In the genomic region with DNA sequence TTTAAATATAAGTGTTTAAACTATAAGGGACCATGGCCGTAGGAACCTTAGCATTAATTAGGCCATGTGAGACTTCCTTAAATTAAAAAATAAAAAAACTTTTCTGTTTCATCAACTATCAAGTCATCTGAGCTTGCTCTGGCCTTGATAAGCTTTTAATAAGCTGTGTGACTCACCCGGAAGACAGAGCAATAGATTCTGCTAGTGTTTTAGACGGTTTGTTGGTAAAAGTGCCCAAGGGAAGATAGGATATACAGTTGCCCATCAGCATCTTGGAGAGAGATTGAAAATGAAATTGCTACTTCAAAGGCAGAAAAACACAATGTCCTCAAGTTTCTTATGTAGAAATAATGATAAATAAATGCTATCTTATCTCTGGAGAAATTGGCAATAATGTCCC, we compare ENCODE assay signal across 16 cellular contexts. TPM values are rescaled to one million over a fixed set of nuclear protein-coding genes. Genes with fewer than 3 reads are reported as not detected.
DNase-seq lines count a peak whose midpoint lies in the region; ATAC-seq, FAIRE-seq and TF ChIP-seq lines count a peak whose summit lies in the region.
"Had no signal": no experiment of that assay in that cellular context is flagged by ENCODE, and none has a peak within 500 bp of the region (broad histone marks: within the 10 kb centered on the region; RNA-seq: fewer than 3 reads in every experiment).

No MANE protein-coding gene starts in this region.

- H3K4ac ChIP-seq in IMR-90 (ENCODE audit: low read depth, low read length), result no peak overlapping the region

- dilution Hi-C loops in IMR-90 (cut with HindIII; ENCODE audit: low sequenced_read_pairs, unreplicated experiment), result no loop called here

- in situ Hi-C loops in IMR-90 (cut with MboI; ENCODE audit: low sequenced_read_pairs) (no loop called here), GM12878 (cut with MboI) (no loop called here)

- no peaks in the 10 kb centered on the region for H3K9me1 ChIP-seq in IMR-90 (ENCODE audit: insufficient read depth, low read length)

- no peaks in the 10 kb centered on the region for H3K36me3 Mint-ChIP-seq in CD4-positive, alpha-beta memory T cell

- no peak overlapping the region for H3K27ac ChIP-seq in IMR-90 (ENCODE audit: insufficient read depth, low read length)
- no peak overlapping the region; the same call in 1 of the 2 replicates for H3K27ac ChIP-seq in GM12878 (ENCODE audit: control insufficient read depth, insufficient read depth)
- no peak overlapping the region for H3K27ac ChIP-seq in CD4-positive, alpha-beta memory T cell (ENCODE audit: low read depth, low read length)

- H2AFZ ChIP-seq in IMR-90 (replicated peaks; ENCODE audit: low read length, poor library complexity), result no peak overlapping the region
- H2AFZ ChIP-seq in GM12878 (ENCODE audit: control insufficient read depth, low read depth, low read length), result no peak overlapping the region

- DNase-seq in A172 (ENCODE audit: low spot score) (peak; percentile 36), IMR-90 (peak; percentile 51), GM12878 (ENCODE audit: low read depth, low spot score) (no peak), iris pigment epithelial cell (ENCODE audit: low read depth) (peak; percentile 68), MV-4-11 (lab: John Stamatoyannopoulos, UW) (no peak), AG08396 (ENCODE audit: low spot score) (no peak)
- DNase-seq in CD4-positive, alpha-beta memory T cell, result no peak
- DNase-seq: activated CD4-positive, CD25-positive, alpha-beta regulatory T cell treated with anti-CD3 and anti-CD28 coated beads, Interleukin-2, amount 50 U/mL, for 72 hours; KG1; NCI-H146; nucleus accumbens; stimulated activated naive CD8-positive, alpha-beta T cell treated with anti-CD3 and anti-CD28 coated beads, Interleukin-15, Interleukin-2, amounts not matched to agents 100 U/mL and 50 U/mL, for 24 hours had no signal

- no peak overlapping the region for H3K23ac ChIP-seq in IMR-90 (ENCODE audit: low read depth, low read length)

- CTCF ChIA-PET in IMR-90 (lab: Yijun Ruan, JAX) (interaction anchor here (1.3 kb wide), 1 partner anchor 16 kb away, joined by 5 read pairs; no protein-coding TSS in a partner anchor), GM12878 (lab: Yijun Ruan, JAX) (interaction anchor here (5.4 kb wide), 1 partner anchor 16 kb away, joined by 46 read pairs; no protein-coding TSS in a partner anchor)
- CTCF ChIA-PET in CD4-positive, alpha-beta memory T cell (lab: Charles Lee; ENCODE audit: partially characterized antibody), result interaction anchor here (1.2 to 2.1 kb wide), 2 partner anchors 16 to 32 kb away, joined by 4 to 8 read pairs; partner anchors contain the start of gene RCBTB2

- no peak overlapping the region for H3K18ac ChIP-seq in IMR-90 (ENCODE audit: low read depth, low read length)

- peaks cover 43 to 72% (median 53%) of the 10 kb centered on the region in 4 donors for H3K4me1 Mint-ChIP-seq in CD4-positive, alpha-beta memory T cell

- ATAC-seq in IMR-90 (ENCODE audit: low read depth), result peak; percentile 82; the same call in 1 of the 2 replicates
- ATAC-seq in GM12878, result no peak
- ATAC-seq in HG03442 (IDR thresholded peaks at IDR 0.05; ENCODE audit: unreplicated experiment), result no peak
- ATAC-seq: stimulated activated naive CD8-positive, alpha-beta T cell treated with anti-CD3 and anti-CD28 coated beads, Interleukin-15, Interleukin-2, amounts not matched to agents 100 U/mL and 50 U/mL, for 24 hours had no signal

- no peak for TF ChIP-seq RAD21 in IMR-90 (IDR thresholded peaks at IDR 0.05; ENCODE audit: low read length)
- TF ChIP-seq RAD21 in GM12878 (IDR thresholded peaks at IDR 0.05; ENCODE audit: insufficient read depth, low read depth, low read length), result no peak

- no peak overlapping the region for H2AK5ac ChIP-seq in IMR-90 (ENCODE audit: low read depth, low read length)

- H2BK120ac ChIP-seq in IMR-90 (ENCODE audit: low read depth, low read length), result no peak overlapping the region

- no peak overlapping the region for H4K5ac ChIP-seq in IMR-90 (ENCODE audit: low read depth, low read length)

- no peak overlapping the region for H3K4me3 ChIP-seq in IMR-90 (ENCODE audit: insufficient read depth, low read depth, low read length)
- no peak overlapping the region for H3K4me3 ChIP-seq in GM12878
- H3K4me3 ChIP-seq in CD4-positive, alpha-beta memory T cell (ENCODE audit: low read length in 2 of 2), result no peak overlapping the region
- H3K4me3 ChIP-seq: lung had no signal

- SMC1A ChIA-PET in GM12878 (lab: Charles Lee; ENCODE audit: uncharacterized antibody, unreplicated experiment), result interaction anchor here (2.9 to 8.2 kb wide), 3 partner anchors 14 to 72 kb away, joined by 9 to 103 read pairs (median 11); no protein-coding TSS in a partner anchor

- peak overlapping the region in 2 of 8 donors; percentile 10 to 12 for H3K4me3 Mint-ChIP-seq in CD4-positive, alpha-beta memory T cell

- H2AK9ac ChIP-seq in IMR-90 (replicated peaks; ENCODE audit: low read depth, low read length, poor library complexity), result no peak overlapping the region

- H3K79me1 ChIP-seq in IMR-90 (ENCODE audit: low read depth in 1 of 2, low read length in 2 of 2), result no peaks in the 10 kb centered on the region

- H3K9me3 ChIP-seq in IMR-90 (ENCODE audit: control insufficient read depth, insufficient read depth, low read length) (no peaks in the 10 kb centered on the region), GM12878 (replicated peaks; ENCODE audit: control insufficient read depth, insufficient read depth, low read length) (no peaks in the 10 kb centered on the region; the same call in 2 of the 3 replicates)
- H3K9me3 ChIP-seq in CD4-positive, alpha-beta memory T cell (ENCODE audit: control insufficient read depth in 1 of 2, low read length in 2 of 2), result no peaks in the 10 kb centered on the region

- H3K9ac ChIP-seq in IMR-90 (ENCODE audit: low read depth, low read length) (no peak overlapping the region), GM12878 (ENCODE audit: control insufficient read depth, insufficient read depth, low read length) (no peak overlapping the region)

- no peak overlapping the region for H4K8ac ChIP-seq in IMR-90 (ENCODE audit: low read depth in 2 of 2, low read length in 2 of 2)

- H3K27me3 ChIP-seq in IMR-90 (ENCODE audit: control insufficient read depth, insufficient read depth, low read length) (no peaks in the 10 kb centered on the region), GM12878 (replicated peaks in 1 of 2; ENCODE audit: control insufficient read depth in 2 of 2, insufficient read depth in 2 of 2, low read length in 1 of 2) (no peaks in the 10 kb centered on the region)
- H3K27me3 ChIP-seq in CD4-positive, alpha-beta memory T cell (ENCODE audit: insufficient read depth, low read length), result no peaks in the 10 kb centered on the region

- no TSS peak for BruUV-seq in IMR-90 (replicated peaks; lab: Mats Ljungman, UMichigan)
- no TSS peak for BruUV-seq in GM12878 (replicated peaks; lab: Mats Ljungman, UMichigan)

- H4K20me1 ChIP-seq in IMR-90 (ENCODE audit: insufficient read depth, low read length) (no peaks in the 10 kb centered on the region), GM12878 (ENCODE audit: control insufficient read depth, insufficient read depth) (no peaks in the 10 kb centered on the region)

- no peak overlapping the region for H2BK15ac ChIP-seq in IMR-90 (ENCODE audit: low read depth, low read length)

- RAD21 ChIA-PET in GM12878 (lab: Charles Lee; ENCODE audit: unreplicated experiment), result interaction anchor here (1.0 to 4.9 kb wide), 3 partner anchors 12 to 36 kb away, joined by 3 to 51 read pairs (median 5); no protein-coding TSS in a partner anchor

- H2BK5ac ChIP-seq in IMR-90 (ENCODE audit: low read depth, low read length, poor library complexity, severe bottlenecking), result no peak overlapping the region

- TF ChIP-seq EP300 in GM12878 (IDR thresholded peaks at IDR 0.05; ENCODE audit: borderline replicate concordance in 1 of 2, control insufficient read depth in 1 of 2, low read depth in 2 of 2, low read length in 2 of 2), result no peak

- no peak overlapping the region for H3K56ac ChIP-seq in IMR-90 (ENCODE audit: extremely low read depth, insufficient read depth, low read length)

- POLR2A ChIA-PET in IMR-90 (lab: Charles Lee; ENCODE audit: unreplicated experiment), result no interaction called here
- POLR2A ChIA-PET in GM12878 (lab: Charles Lee), result interaction anchor here (1.3 to 4.0 kb wide), 2 partner anchors 15 to 32 kb away, joined by 3 to 14 read pairs; no protein-coding TSS in a partner anchor
- POLR2A ChIA-PET in CD4-positive, alpha-beta memory T cell (lab: Charles Lee; ENCODE audit: partially characterized antibody), result interaction anchor here (1.2 to 4.6 kb wide), 3 partner anchors 16 to 58 kb away, joined by 3 to 126 read pairs (median 42); partner anchors contain the start of gene RCBTB2

- peaks cover 0 to 2% of the 10 kb centered on the region in 2 donors for H3K27me3 Mint-ChIP-seq in CD4-positive, alpha-beta memory T cell

- H3K27ac Mint-ChIP-seq in CD4-positive, alpha-beta memory T cell, result no peak overlapping the region

- intact Hi-C loops in IMR-90 (cut with micrococcal nuclease) (no loop called here), GM12878 (cut with micrococcal nuclease; ENCODE audit: unreplicated experiment) (loop anchor here (5.0 kb wide), 2 partner anchors 72 to 262 kb away; partner anchors contain the start of gene RB1)
- intact Hi-C loops in CD4-positive, alpha-beta memory T cell (cut with micrococcal nuclease), result no loop called here

- TF ChIP-seq POLR2A in IMR-90 (IDR thresholded peaks at IDR 0.05; ENCODE audit: low read depth, low read length) (no peak), GM12878 (IDR thresholded peaks at IDR 0.05; ENCODE audit: low read depth, low read length) (no peak)

- WGBS in IMR-90 (ENCODE audit: extremely low coverage in 2 of 2, insufficient read length in 1 of 2), 2 experiments, result 18% methylated on average over 2 of the region's 3 CpGs; no CpG with 5 or more reads in 1 of the 2 experiments
- 97% methylated on average over 3 of the region's 3 CpGs for WGBS in GM12878 (ENCODE audit: insufficient coverage, insufficient replicate concordance, low lambda C conversion rate, missing lambda C conversion rate)

- H4K91ac ChIP-seq in IMR-90 (ENCODE audit: insufficient read depth, low read depth, low read length), result no peak overlapping the region

- peak; percentile 31 for FAIRE-seq in GM12878 (lab: Jason Lieb, UNC)
- FAIRE-seq: colon, H54 had no signal

- H3K36me3 ChIP-seq in IMR-90 (ENCODE audit: control insufficient read depth, insufficient read depth, low read length), result no peaks in the 10 kb centered on the region
- no peaks in the 10 kb centered on the region for H3K36me3 ChIP-seq in GM12878 (ENCODE audit: control insufficient read depth in 2 of 2, insufficient read depth in 2 of 2, low read length in 1 of 2)
- H3K36me3 ChIP-seq in CD4-positive, alpha-beta memory T cell (ENCODE audit: insufficient read depth, low read length), result no peaks in the 10 kb centered on the region

- no peaks in the 10 kb centered on the region for H3K79me2 ChIP-seq in GM12878 (ENCODE audit: control insufficient read depth, insufficient read depth, low read length)

- no peak overlapping the region for H3K14ac ChIP-seq in IMR-90 (replicated peaks; ENCODE audit: low read depth, low read length)

- H2BK20ac ChIP-seq in IMR-90 (ENCODE audit: low read depth, low read length), result no peak overlapping the region

- H3K9me3 Mint-ChIP-seq in CD4-positive, alpha-beta memory T cell, result no peaks in the 10 kb centered on the region

- no peak overlapping the region for H3K4me2 ChIP-seq in IMR-90 (ENCODE audit: low read depth, low read length)
- no peak overlapping the region for H3K4me2 ChIP-seq in GM12878 (ENCODE audit: control insufficient read depth, insufficient read depth)

- H3K4me1 ChIP-seq in IMR-90 (ENCODE audit: control insufficient read depth, insufficient read depth, low read length) (no peaks in the 10 kb centered on the region), GM12878 (ENCODE audit: control insufficient read depth, insufficient read depth, low read length) (peaks cover 38% of the 10 kb centered on the region)
- peaks cover 56% of the 10 kb centered on the region for H3K4me1 ChIP-seq in CD4-positive, alpha-beta memory T cell (ENCODE audit: insufficient read depth, low read length)

- TF ChIP-seq CTCF in IMR-90 (conservative IDR thresholded peaks at IDR 0.05; ENCODE audit: low read depth, low read length) (no peak), GM12878 (IDR thresholded peaks at IDR 0.05 in 2 of 3, conservative IDR thresholded peaks at IDR 0.05 in 1 of 3; ENCODE audit: control insufficient read depth in 2 of 3, extremely low read depth in 1 of 3, insufficient read depth in 1 of 3, low read depth in 3 of 3, low read length in 3 of 3) (no peak)

RNA-seq across cellular contexts. Expression of gene RCBTB2, which starts 31.2 kb away (rescaled TPM):
- total RNA-seq in A172 (2014; rRNA removed; shearing (Covaris generic)), result 1.4 and 7.7 TPM in 2 replicates
- total RNA-seq in IMR-90 (2012; rRNA removed) (5.2 and 5.3 TPM in 2 replicates), GM12878 (2014; rRNA removed) (5.0 and 6.9 TPM in 2 replicates), GM12878 (2014; rRNA removed; fragmentation: Illumina TruSeq; extraction: Trizol) (6.9 and 8.3 TPM in 2 replicates), GM12878 (2021) (5.9 and 7.7 TPM in 2 replicates)
- polyA plus RNA-seq in IMR-90 (2012; rRNA removed) (3.0 and 4.0 TPM in 2 replicates), GM12878 (2011; rRNA removed) (9.8 and 15.3 TPM in 2 replicates), GM12878 (2014; fragmentation: Illumina TruSeq; extraction: Trizol) (7.4 and 8.7 TPM in 2 replicates), GM12878 (2014; fragmentation: Nextera tagmentation; extraction: Ambion mirVana) (10 to 100 TPM in 1 of 2 experiments, 1 to 10 TPM in 1; 8.7 to 10.4 TPM), GM12878 (2014; rRNA removed) (7.5 and 7.7 TPM in 2 replicates), GM12878 (2016; fragmentation: Nextera tagmentation; extraction: Ambion mirVana) (10 to 100 TPM; 15.8 to 16.0 TPM)
- 1.4 and 2.8 TPM in 2 replicates for polyA plus RNA-seq in IMR-90 (2012; cell fraction: cytosol; rRNA removed)
- polyA plus RNA-seq in IMR-90 (2012; cell fraction: nucleus; rRNA removed; ENCODE audit: low replicate concordance), result 1.9 and 5.6 TPM in 2 replicates
- 2.7 and 4.2 TPM in 2 replicates for total RNA-seq in GM12878 (2013; cell fraction: nucleolus; rRNA removed)
- 9.4 TPM for polyA plus RNA-seq in GM12878 (2011; ENCODE audit: low read depth)
- polyA plus RNA-seq in GM12878 (2011; cell fraction: cytosol; rRNA removed), result 3.9 and 5.7 TPM in 2 replicates
- 14.0 and 14.2 TPM in 2 replicates for polyA plus RNA-seq in GM12878 (2011; cell fraction: nucleus; rRNA removed)
- polyA plus RNA-seq in GM12878 (2012), result 9.5 and 16.1 TPM in 2 replicates
- 6.9 and 8.3 TPM in 2 replicates for polyA minus RNA-seq in GM12878 (2011; rRNA and poly(A)+ RNA removed)
- polyA minus RNA-seq in GM12878 (2011; cell fraction: cytosol; rRNA and poly(A)+ RNA removed), result 1.6 and 1.9 TPM in 2 replicates
- 2.9 and 3.6 TPM in 2 replicates for polyA minus RNA-seq in GM12878 (2011; cell fraction: nucleus; rRNA and poly(A)+ RNA removed)
- 10 to 100 TPM; 23.9 to 25.7 TPM for total RNA-seq in CD4-positive, alpha-beta memory T cell
- polyA plus RNA-seq in CD4-positive, alpha-beta memory T cell, result 10 to 100 TPM; 33.7 to 46.5 TPM

Comparison
In these comparisons a context has a peak if more than half of its experiments do, and no peak if none do; other contexts are left out.
1. DNase-seq: peak in A172 (single experiment), IMR-90 (single experiment) and iris pigment epithelial cell (single experiment); none in GM12878 (single experiment), MV-4-11 (single experiment), CD4-positive, alpha-beta memory T cell (0 of 5) and AG08396 (single experiment).